Comparison of ENCODE assay signal across 21 cellular contexts in the genomic region with DNA sequence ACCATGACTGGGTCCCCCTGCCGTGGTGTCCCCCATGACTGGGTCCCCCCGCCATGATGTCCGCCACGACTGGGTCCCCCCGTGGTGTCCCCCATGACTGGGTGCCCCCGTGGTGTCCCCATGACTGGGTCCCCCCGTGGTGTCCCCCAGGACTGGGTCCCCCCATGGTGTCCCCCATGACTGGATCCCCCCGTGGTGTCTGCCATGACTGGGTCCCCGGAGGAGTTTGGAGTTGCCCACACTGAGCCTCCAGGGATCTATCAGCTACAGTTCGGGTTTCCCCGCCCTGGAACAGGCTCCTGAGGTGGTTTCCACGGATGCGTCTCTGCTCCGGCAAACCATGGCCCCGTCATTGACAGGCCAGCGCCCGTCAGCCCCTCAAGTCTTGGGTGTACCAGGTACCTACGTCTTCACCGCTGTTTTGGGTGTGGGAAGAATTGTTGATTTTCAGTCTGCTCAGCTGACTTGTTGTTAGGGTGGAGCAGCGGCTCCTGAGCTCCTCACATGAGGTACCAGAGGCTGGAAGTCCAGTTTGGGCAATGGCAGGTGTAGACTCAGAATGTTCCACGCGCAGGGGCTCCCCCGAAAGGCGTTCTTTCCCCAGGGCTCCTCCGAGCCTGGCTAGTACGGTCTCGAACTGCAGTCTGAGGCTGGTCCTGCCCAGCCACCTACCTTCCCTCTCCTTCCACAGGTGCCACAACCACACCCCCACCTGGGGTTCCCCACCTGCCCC. TPM values are rescaled to one million over a fixed set of nuclear protein-coding genes. Genes with fewer than 3 reads are reported as not detected.
A peak's percentile ranks its signal among the peaks of the same experiment; 100 is the strongest.
DNase-seq lines count a peak whose midpoint lies in the region; ATAC-seq and TF ChIP-seq lines count a peak whose summit lies in the region.
"Had no signal": no experiment of that assay in that cellular context is flagged by ENCODE, and none has a peak within 500 bp of the region (broad histone marks: within the 10 kb centered on the region; RNA-seq: fewer than 3 reads in every experiment).

No MANE protein-coding gene starts in this region.

- H3K4me3 Mint-ChIP-seq in activated T-cell treated with anti-CD3 and anti-CD28 coated beads, Interleukin-2, amount 50 U/mL, for 24 hours: no peak overlapping the region
- no peak overlapping the region for H3K4me3 Mint-ChIP-seq in type B pancreatic cell

- peak; percentile 5 for DNase-seq in activated T-cell treated with anti-CD3 and anti-CD28 coated beads, Interleukin-2, amount 50 U/mL, for 24 hours
- no peak for DNase-seq in activated T-cell treated with anti-CD3 and anti-CD28 coated beads, Interleukin-2, amount 50 U/mL, for 48 hours
- peak in 6 of 10 donors; percentile 6 to 31 (median 18) for DNase-seq in dorsolateral prefrontal cortex
- DNase-seq in osteoblast (ENCODE audit: insufficient read length, low spot score, missing footprints): peak; percentile 26
- peak; percentile 64 for DNase-seq in type B pancreatic cell (ENCODE audit: extremely low spot score, unreplicated experiment)
- DNase-seq in GM10266 (ENCODE audit: extremely low spot score): no peak
- DNase-seq in NCI-H748 (lab: John Stamatoyannopoulos, UW; ENCODE audit: unreplicated experiment): no peak
- DNase-seq: 8988T, AML-193, C1 segment of cervical spinal cord, DMS53, GDM1, Kasumi-1, NCI-H1694, NCI-H2081 treated with DMSO at 0.1 percent for 48 hours, NCI-H2171 treated with DMSO at 0.1 percent for 48 hours, NCI-H526 had no signal

- H3K4me2 ChIP-seq in osteoblast (ENCODE audit: insufficient read depth, low read length): no peak overlapping the region

- H3K27me3 ChIP-seq in dorsolateral prefrontal cortex: no peaks in the 10 kb centered on the region
- peaks cover 5% of the 10 kb centered on the region for H3K27me3 ChIP-seq in osteoblast (ENCODE audit: insufficient read depth, low read length)
- H3K27me3 ChIP-seq: SJSA1 had no signal

- H3K27ac ChIP-seq in dorsolateral prefrontal cortex (no peak overlapping the region), osteoblast (ENCODE audit: low read depth, low read length) (no peak overlapping the region)
- H3K27ac ChIP-seq: SJSA1 had no signal

- no peak for ATAC-seq in GM21825 (IDR thresholded peaks at IDR 0.05; ENCODE audit: unreplicated experiment)
- ATAC-seq: Right ventricle myocardium inferior had no signal

- no peaks in the 10 kb centered on the region for H3K79me2 ChIP-seq in osteoblast (ENCODE audit: insufficient read depth, low read length)

- H3K4me3 ChIP-seq in dorsolateral prefrontal cortex (no peak overlapping the region), osteoblast (ENCODE audit: insufficient read depth, low read length) (no peak overlapping the region)
- H3K4me3 ChIP-seq: SJSA1 had no signal

- no peaks in the 10 kb centered on the region for H3K4me1 ChIP-seq in osteoblast (ENCODE audit: insufficient read depth, low read length)
- H3K4me1 ChIP-seq: SJSA1 had no signal

- H4K20me1 ChIP-seq in osteoblast (ENCODE audit: insufficient read depth, low read length): no peaks in the 10 kb centered on the region

- intact Hi-C loops in dorsolateral prefrontal cortex (cut with DNase I): no loop called here

- no peaks in the 10 kb centered on the region for H3K9me3 ChIP-seq in osteoblast (ENCODE audit: low read depth, low read length)
- H3K9me3 ChIP-seq: SJSA1 had no signal

- TF ChIP-seq CTCF in dorsolateral prefrontal cortex (IDR thresholded peaks at IDR 0.05 in 54 of 56, conservative IDR thresholded peaks at IDR 0.05 in 2 of 56; ENCODE audit: low read depth in 1 of 56, partially characterized antibody in 56 of 56): no peak
- TF ChIP-seq CTCF in osteoblast (IDR thresholded peaks at IDR 0.05; ENCODE audit: extremely low read depth, low read depth, low read length): no peak
- TF ChIP-seq CTCF in type B pancreatic cell (conservative IDR thresholded peaks at IDR 0.05): no peak
- no peak for TF ChIP-seq CTCF in GM10266 (IDR thresholded peaks at IDR 0.05; ENCODE audit: control insufficient read depth, insufficient read depth, low read depth, missing control alignments)

- H3K4me1 Mint-ChIP-seq in activated T-cell treated with anti-CD3 and anti-CD28 coated beads, Interleukin-2, amount 50 U/mL, for 24 hours (ENCODE audit: low read depth): no peaks in the 10 kb centered on the region
- H3K4me1 Mint-ChIP-seq in type B pancreatic cell (ENCODE audit: unreplicated experiment): no peaks in the 10 kb centered on the region

- H3K9me3 Mint-ChIP-seq in activated T-cell treated with anti-CD3 and anti-CD28 coated beads, Interleukin-2, amount 50 U/mL, for 24 hours: no peaks in the 10 kb centered on the region
- no peaks in the 10 kb centered on the region for H3K9me3 Mint-ChIP-seq in type B pancreatic cell

- H2AFZ ChIP-seq in osteoblast (ENCODE audit: low read length): no peak overlapping the region

- H3K36me3 ChIP-seq in osteoblast (ENCODE audit: insufficient read depth, low read length): no peaks in the 10 kb centered on the region
- H3K36me3 ChIP-seq: SJSA1 had no signal

- H3K27me3 Mint-ChIP-seq in activated T-cell treated with anti-CD3 and anti-CD28 coated beads, Interleukin-2, amount 50 U/mL, for 24 hours: peaks cover 24% of the 10 kb centered on the region
- peaks cover 36% of the 10 kb centered on the region for H3K27me3 Mint-ChIP-seq in type B pancreatic cell

- H3K27ac Mint-ChIP-seq in activated T-cell treated with anti-CD3 and anti-CD28 coated beads, Interleukin-2, amount 50 U/mL, for 24 hours: no peak overlapping the region
- H3K27ac Mint-ChIP-seq in type B pancreatic cell: peak overlapping the region; percentile 73

- no peaks in the 10 kb centered on the region for H3K36me3 Mint-ChIP-seq in activated T-cell treated with anti-CD3 and anti-CD28 coated beads, Interleukin-2, amount 50 U/mL, for 24 hours (ENCODE audit: low read depth)
- H3K36me3 Mint-ChIP-seq in type B pancreatic cell: no peaks in the 10 kb centered on the region

RNA-seq across cellular contexts. Expression of gene PDE6B, which starts 8.3 kb away (rescaled TPM):
- 10 to 100 TPM in 116 of 120 experiments, 1 to 10 TPM in 4; 6.4 to 96.3 (median 26.0) TPM for total RNA-seq in dorsolateral prefrontal cortex
- total RNA-seq in osteoblast: not detected in 2 replicates
- total RNA-seq in type B pancreatic cell (ENCODE audit: low replicate concordance): 6.7 and 12.2 TPM in 2 replicates
- total RNA-seq: MCF 10A, SJSA1 had no signal

RNA-seq across cellular contexts. Expression of gene TMEM271, which starts 41.0 kb away (rescaled TPM):
- 10 to 100 TPM in 119 of 120 experiments, 1 to 10 TPM in 1; 8.4 to 36.5 (median 24.2) TPM for total RNA-seq in dorsolateral prefrontal cortex
- not detected in 2 replicates for total RNA-seq in osteoblast
- 0.21 and 0.36 TPM in 2 replicates for total RNA-seq in type B pancreatic cell (ENCODE audit: low replicate concordance)
- total RNA-seq: MCF 10A, Right ventricle myocardium inferior, SJSA1 had no signal

RNA-seq across cellular contexts. Expression of gene ATP5ME, which starts 57.0 kb away (rescaled TPM):
- 100 to 1,000 TPM; 167 to 373 (median 261) TPM for total RNA-seq in dorsolateral prefrontal cortex
- total RNA-seq in osteoblast: 60.8 and 70.4 TPM in 2 replicates
- 285 and 363 TPM in 2 replicates for total RNA-seq in type B pancreatic cell (ENCODE audit: low replicate concordance)

RNA-seq across cellular contexts. Expression of gene MYL5, which starts 57.3 kb away (rescaled TPM):
- total RNA-seq in dorsolateral prefrontal cortex: 10 to 100 TPM in 92 of 120 experiments, 1 to 10 TPM in 28; 5.0 to 32.6 (median 13.8) TPM
- 17.7 and 22.8 TPM in 2 replicates for total RNA-seq in osteoblast
- total RNA-seq in type B pancreatic cell (ENCODE audit: low replicate concordance): 20.2 and 21.3 TPM in 2 replicates

Comparison
In these comparisons a context has a peak if more than half of its experiments do, and no peak if none do; other contexts are left out.
1. DNase-seq: peak in activated T-cell treated with anti-CD3 and anti-CD28 coated beads, Interleukin-2, amount 50 U/mL, for 24 hours (single experiment), dorsolateral prefrontal cortex (6 of 10), osteoblast (single experiment) and type B pancreatic cell (single experiment); none in activated T-cell treated with anti-CD3 and anti-CD28 coated beads, Interleukin-2, amount 50 U/mL, for 48 hours (0 of 2), GM10266 (single experiment) and NCI-H748 (single experiment).